Comparison of ENCODE assay signal across 23 cellular contexts in genomic region chr2:183105402-183106134, GRCh38. TPM values are rescaled to one million over a fixed set of nuclear protein-coding genes. Genes with fewer than 3 reads are reported as not detected.
DNase-seq lines count a peak whose midpoint lies in the region; ATAC-seq and TF ChIP-seq lines count a peak whose summit lies in the region.
"Had no signal": no experiment of that assay in that cellular context is flagged by ENCODE, and none has a peak within 500 bp of the region (broad histone marks: within the 10 kb centered on the region; RNA-seq: fewer than 3 reads in every experiment).

No MANE protein-coding gene starts in this region.

- H3K4me3 ChIP-seq in IMR-90 (ENCODE audit: insufficient read depth, low read depth, low read length) = no peak overlapping the region
- H3K4me3 ChIP-seq in brain microvascular endothelial cell (ENCODE audit: low read depth, low read length) = no peak overlapping the region
- no peak overlapping the region for H3K4me3 ChIP-seq in suprapubic skin
- H3K4me3 ChIP-seq: adrenal gland, smooth muscle cell had no signal

- no peak overlapping the region; the same call in 1 of the 2 replicates for H3K14ac ChIP-seq in IMR-90 (replicated peaks; ENCODE audit: low read depth, low read length)

- TF ChIP-seq CTCF in IMR-90 (conservative IDR thresholded peaks at IDR 0.05; ENCODE audit: low read depth, low read length) (no peak), brain microvascular endothelial cell (IDR thresholded peaks at IDR 0.05; ENCODE audit: low read depth, low read length, missing control alignments) (no peak), suprapubic skin (IDR thresholded peaks at IDR 0.05) (no peak)

- H3K27me3 ChIP-seq in IMR-90 (ENCODE audit: control insufficient read depth, insufficient read depth, low read length) (no peaks in the 10 kb centered on the region), brain microvascular endothelial cell (replicated peaks) (no peaks in the 10 kb centered on the region), suprapubic skin (no peaks in the 10 kb centered on the region)
- H3K27me3 ChIP-seq: adrenal gland had no signal

- H2BK15ac ChIP-seq in IMR-90 (ENCODE audit: low read depth, low read length) = no peak overlapping the region

- H3K18ac ChIP-seq in IMR-90 (ENCODE audit: low read depth, low read length) = peak overlapping the region; percentile 35; the same call in 1 of the 2 replicates

- H2AFZ ChIP-seq in IMR-90 (replicated peaks; ENCODE audit: low read length, poor library complexity) = peak overlapping the region; percentile 56

- H4K91ac ChIP-seq in IMR-90 (ENCODE audit: insufficient read depth, low read depth, low read length) = no peak overlapping the region

- H2AK9ac ChIP-seq in IMR-90 (replicated peaks; ENCODE audit: low read depth, low read length, poor library complexity) = no peak overlapping the region

- H3K4ac ChIP-seq in IMR-90 (ENCODE audit: low read depth, low read length) = no peak overlapping the region

- TF ChIP-seq EP300 in suprapubic skin (IDR thresholded peaks at IDR 0.05) = no peak

- 0 out of 2 replicates have a peak overlapping the region, but pooled peaks have one; percentile 1 for H2AK5ac ChIP-seq in IMR-90 (ENCODE audit: low read depth, low read length)

- DNase-seq in Daoy (ENCODE audit: low read depth) (peak; percentile 37), IMR-90 (peak; percentile 47), brain microvascular endothelial cell (peak; percentile 8), kidney tubule cell (ENCODE audit: low spot score) (peak; percentile 65), suprapubic skin (ENCODE audit: low spot score in 2 of 2) (no peak), dermis blood vessel endothelial cell (no peak), foreskin melanocyte (no peak)
- DNase-seq: activated CD4-positive, alpha-beta memory T cell treated with anti-CD3 and anti-CD28 coated beads, Interleukin-2, amount 10 ng/mL, durations not matched to agents 7 days and 5 days; adrenal gland; CD4-positive, alpha-beta memory T cell; central memory CD4-positive, alpha-beta T cell; erythroblast; head of caudate nucleus; KG1; NCI-H1105; NCI-H2107; NCI-H510A treated with DMSO at 0.1 percent for 48 hours; stimulated activated CD4-positive, alpha-beta T cell treated with anti-CD3 and anti-CD28 coated beads, Interleukin-4, amount 100 ng/mL, for 1 hour; stimulated activated naive CD8-positive, alpha-beta T cell treated with anti-CD3 and anti-CD28 coated beads, Interleukin-15, amount 100 ng/mL, for 72 hours; trophoblast cell had no signal

- H2BK120ac ChIP-seq in IMR-90 (ENCODE audit: low read depth, low read length) = peak overlapping the region; percentile 37; the same call in 1 of the 2 replicates

- ATAC-seq in IMR-90 (ENCODE audit: low read depth) (peak; percentile 44), HG03045 (IDR thresholded peaks at IDR 0.05; ENCODE audit: unreplicated experiment) (no peak)
- ATAC-seq: stimulated activated naive CD8-positive, alpha-beta T cell treated with anti-CD3 and anti-CD28 coated beads, Interleukin-15, amount 100 ng/mL, for 72 hours had no signal

- no peak for TF ChIP-seq RAD21 in IMR-90 (IDR thresholded peaks at IDR 0.05; ENCODE audit: low read length)

- dilution Hi-C loops in IMR-90 (cut with HindIII; ENCODE audit: low sequenced_read_pairs, unreplicated experiment) = no loop called here

- H3K9ac ChIP-seq in IMR-90 (ENCODE audit: low read depth, low read length) = no peak overlapping the region

- in situ Hi-C loops in IMR-90 (cut with MboI; ENCODE audit: low sequenced_read_pairs) (no loop called here), brain microvascular endothelial cell (cut with HindIII; ENCODE audit: low pct_ligation_motif_present, low sequenced_read_pairs) (no loop called here)

- BruUV-seq in IMR-90 (replicated peaks; lab: Mats Ljungman, UMichigan) = no TSS peak

- H4K8ac ChIP-seq in IMR-90 (ENCODE audit: low read depth in 2 of 2, low read length in 2 of 2) = 0 out of 4 replicates have a peak overlapping the region, but pooled peaks of 1 of the 2 experiments have one; percentile 65

- H3K4me1 ChIP-seq in IMR-90 (ENCODE audit: control insufficient read depth, insufficient read depth, low read length) = peaks cover 2% of the 10 kb centered on the region
- no peaks in the 10 kb centered on the region for H3K4me1 ChIP-seq in suprapubic skin
- H3K4me1 ChIP-seq: adrenal gland had no signal

- no CpG with 5 or more reads among the region's 4 CpGs for WGBS in IMR-90 (ENCODE audit: extremely low coverage in 2 of 2, insufficient read length in 1 of 2), 2 experiments
- 60% methylated on average over 3 of the region's 4 CpGs for WGBS in suprapubic skin

- H3K79me1 ChIP-seq in IMR-90 (ENCODE audit: low read depth in 1 of 2, low read length in 2 of 2) = no peaks in the 10 kb centered on the region

- H3K56ac ChIP-seq in IMR-90 (ENCODE audit: extremely low read depth, insufficient read depth, low read length) = no peak overlapping the region

- POLR2A ChIA-PET in IMR-90 (lab: Charles Lee; ENCODE audit: unreplicated experiment) = no interaction called here

- no peak overlapping the region for H3K27ac ChIP-seq in IMR-90 (ENCODE audit: insufficient read depth, low read length)
- H3K27ac ChIP-seq in brain microvascular endothelial cell = no peak overlapping the region
- H3K27ac ChIP-seq in suprapubic skin = no peak overlapping the region
- H3K27ac ChIP-seq: adrenal gland, RWPE1 had no signal

- H3K23ac ChIP-seq in IMR-90 (ENCODE audit: low read depth, low read length) = 0 out of 2 replicates have a peak overlapping the region, but pooled peaks have one; percentile 75

- intact Hi-C loops in IMR-90 (cut with micrococcal nuclease) = no loop called here

- no peaks in the 10 kb centered on the region for H3K36me3 ChIP-seq in IMR-90 (ENCODE audit: control insufficient read depth, insufficient read depth, low read length)
- no peaks in the 10 kb centered on the region for H3K36me3 ChIP-seq in brain microvascular endothelial cell (replicated peaks)
- no peaks in the 10 kb centered on the region for H3K36me3 ChIP-seq in suprapubic skin
- H3K36me3 ChIP-seq: adrenal gland had no signal

- no peaks in the 10 kb centered on the region; the same call in 1 of the 2 replicates for H3K9me1 ChIP-seq in IMR-90 (ENCODE audit: insufficient read depth, low read length)

- no peaks in the 10 kb centered on the region for H4K20me1 ChIP-seq in IMR-90 (ENCODE audit: insufficient read depth, low read length)

- peak overlapping the region; percentile 23; the same call in 1 of the 2 replicates for H2BK20ac ChIP-seq in IMR-90 (ENCODE audit: low read depth, low read length)

- H3K9me3 ChIP-seq in IMR-90 (ENCODE audit: control insufficient read depth, insufficient read depth, low read length) (no peaks in the 10 kb centered on the region), suprapubic skin (no peaks in the 10 kb centered on the region)
- H3K9me3 ChIP-seq: adrenal gland had no signal

- no peak overlapping the region for H3K4me2 ChIP-seq in IMR-90 (ENCODE audit: low read depth, low read length)
- H3K4me2 ChIP-seq: smooth muscle cell had no signal

- H4K5ac ChIP-seq in IMR-90 (ENCODE audit: low read depth, low read length) = no peak overlapping the region

- TF ChIP-seq POLR2A in IMR-90 (IDR thresholded peaks at IDR 0.05; ENCODE audit: low read depth, low read length) (no peak), suprapubic skin (IDR thresholded peaks at IDR 0.05) (no peak)

- CTCF ChIA-PET in IMR-90 (lab: Yijun Ruan, JAX) = interaction anchor here (0.5 to 0.6 kb wide), 2 partner anchors 18 to 38 kb away, joined by 3 to 4 read pairs; no protein-coding TSS in a partner anchor

- H2BK5ac ChIP-seq in IMR-90 (ENCODE audit: low read depth, low read length, poor library complexity, severe bottlenecking) = peak overlapping the region; percentile 0

TF ChIP-seq in IMR-90, 13 proteins besides CTCF, POLR2A, EP300 and RAD21 (continues in another document):
- TF ChIP-seq MXI1 (IDR thresholded peaks at IDR 0.05; ENCODE audit: borderline replicate concordance, low read depth, low read length) = no peak
- TF ChIP-seq MAZ (IDR thresholded peaks at IDR 0.05; ENCODE audit: borderline replicate concordance, low read depth, low read length) = no peak
- TF ChIP-seq SMC3 (IDR thresholded peaks at IDR 0.05; ENCODE audit: low read depth, low read length) = no peak
- no peak for TF ChIP-seq USF2 (IDR thresholded peaks at IDR 0.05; ENCODE audit: low read depth, low read length)
- no peak for TF ChIP-seq BHLHE40 (IDR thresholded peaks at IDR 0.05; ENCODE audit: low read depth, low read length)
- peak; percentile 73 for TF ChIP-seq NFE2L2 (IDR thresholded peaks at IDR 0.05; ENCODE audit: low read depth, low read length)
- TF ChIP-seq RCOR1 (IDR thresholded peaks at IDR 0.05; ENCODE audit: insufficient replicate concordance, low read length) = no peak

RNA-seq across cellular contexts. Expression of gene NUP35, which starts 18.7 kb away (rescaled TPM):
- 43.3 and 49.0 TPM in 2 replicates for total RNA-seq in Daoy (2014; rRNA removed; shearing (Covaris generic))
- total RNA-seq in IMR-90 (2012; rRNA removed) (20.0 and 23.3 TPM in 2 replicates), suprapubic skin (10 to 100 TPM; 15.1 to 27.7 (median 22.7) TPM), dermis blood vessel endothelial cell (13.8 and 20.1 TPM in 2 replicates)
- 10.6 and 10.9 TPM in 2 replicates for polyA plus RNA-seq in IMR-90 (2012; rRNA removed)
- 2.2 and 3.7 TPM in 2 replicates for polyA plus RNA-seq in IMR-90 (2012; cell fraction: cytosol; rRNA removed)
- polyA plus RNA-seq in IMR-90 (2012; cell fraction: nucleus; rRNA removed; ENCODE audit: low replicate concordance) = 0.87 and 8.0 TPM in 2 replicates

RNA-seq across cellular contexts. Expression of gene DUSP19, which starts 27.0 kb away (rescaled TPM):
- total RNA-seq in Daoy (2014; rRNA removed; shearing (Covaris generic)) = 1.9 and 2.5 TPM in 2 replicates
- total RNA-seq in IMR-90 (2012; rRNA removed) (1.4 and 2.5 TPM in 2 replicates), suprapubic skin (1 to 10 TPM; 1.3 to 3.8 (median 2.0) TPM), dermis blood vessel endothelial cell (2.6 and 4.4 TPM in 2 replicates)
- polyA plus RNA-seq in IMR-90 (2012; rRNA removed) = 0.46 and 0.86 TPM in 2 replicates
- 0.14 and 0.18 TPM in 2 replicates for polyA plus RNA-seq in IMR-90 (2012; cell fraction: cytosol; rRNA removed)
- 0.04 and 0.44 TPM in 2 replicates for polyA plus RNA-seq in IMR-90 (2012; cell fraction: nucleus; rRNA removed; ENCODE audit: low replicate concordance)

Comparison
In these comparisons a context has a peak if more than half of its experiments do, and no peak if none do; other contexts are left out.
1. DNase-seq: peak in Daoy (single experiment), IMR-90 (single experiment), brain microvascular endothelial cell (single experiment) and kidney tubule cell (single experiment); none in suprapubic skin (0 of 2), dermis blood vessel endothelial cell (single experiment) and foreskin melanocyte (single experiment).